ENCODE assay signal across 19 cellular contexts in the genomic region with DNA sequence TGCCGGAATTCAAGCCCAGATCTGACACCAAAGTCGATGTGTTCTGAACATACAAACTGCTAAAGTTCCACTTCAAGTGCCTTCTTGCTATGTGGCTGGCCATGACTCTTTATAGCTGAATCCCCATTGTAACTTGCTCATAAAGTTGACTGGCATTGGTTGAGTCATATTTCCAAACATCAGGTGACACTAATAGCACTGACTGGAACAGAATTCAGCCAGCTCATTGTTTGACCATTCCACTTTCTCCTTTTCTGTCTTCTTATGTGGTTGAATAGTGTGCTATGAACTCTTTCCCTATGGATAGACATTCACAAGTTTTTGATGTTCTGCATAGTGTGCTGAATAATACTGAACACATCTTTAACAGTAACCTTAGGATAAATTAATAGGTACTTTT.
DNase-seq lines count a peak whose midpoint lies in the region; ATAC-seq, FAIRE-seq and TF ChIP-seq lines count a peak whose summit lies in the region.
"Had no signal": no experiment of that assay in that cellular context is flagged by ENCODE, and none has a peak within 500 bp of the region (broad histone marks: within the 10 kb centered on the region; RNA-seq: fewer than 3 reads in every experiment).

No MANE protein-coding gene starts in this region.

- no peaks in the 10 kb centered on the region for H4K20me1 ChIP-seq in IMR-90 (ENCODE audit: insufficient read depth, low read length)
- H4K20me1 ChIP-seq in astrocyte (ENCODE audit: insufficient read depth, low read length) = no peaks in the 10 kb centered on the region

- H4K91ac ChIP-seq in IMR-90 (ENCODE audit: insufficient read depth, low read depth, low read length) = no peak overlapping the region

- H2AK9ac ChIP-seq in IMR-90 (replicated peaks; ENCODE audit: low read depth, low read length, poor library complexity) = no peak overlapping the region

- no peak for ATAC-seq in IMR-90 (ENCODE audit: low read depth)
- ATAC-seq in foreskin keratinocyte = peak; percentile 25
- no peak for ATAC-seq in GM18873 (IDR thresholded peaks at IDR 0.05; ENCODE audit: low FRiP score, unreplicated experiment)
- ATAC-seq in HG03442 (IDR thresholded peaks at IDR 0.05; ENCODE audit: unreplicated experiment) = no peak
- ATAC-seq: K562, SK-N-SH treated with all-trans-retinoic acid at 6 μM for 48 hours had no signal

- no peak overlapping the region for H3K18ac ChIP-seq in IMR-90 (ENCODE audit: low read depth, low read length)

- POLR2A ChIA-PET in IMR-90 (lab: Charles Lee; ENCODE audit: unreplicated experiment) = no interaction called here

- no peak overlapping the region for H2BK120ac ChIP-seq in IMR-90 (ENCODE audit: low read depth, low read length)

- H3K27ac Mint-ChIP-seq in astrocyte (ENCODE audit: unreplicated experiment) = no peak overlapping the region

- CTCF ChIA-PET in IMR-90 (lab: Yijun Ruan, JAX) = interaction anchor here (0.6 kb wide), 1 partner anchor 9 kb away, joined by 3 read pairs; no protein-coding TSS in a partner anchor

- H3K56ac ChIP-seq in IMR-90 (ENCODE audit: extremely low read depth, insufficient read depth, low read length) = no peak overlapping the region

- H2BK15ac ChIP-seq in IMR-90 (ENCODE audit: low read depth, low read length) = 0 out of 3 replicates have a peak overlapping the region, but pooled peaks have one; percentile 17

- peaks cover 8% of the 10 kb centered on the region for H3K27me3 Mint-ChIP-seq in astrocyte (ENCODE audit: low read depth, unreplicated experiment)

- no peak overlapping the region for H2BK20ac ChIP-seq in IMR-90 (ENCODE audit: low read depth, low read length)

- DNase-seq in AG08395 (ENCODE audit: low spot score) (peak; percentile 17), IMR-90 (peak; percentile 52), astrocyte (ENCODE audit: low read depth) (peak; percentile 56), foreskin keratinocyte (peak in 1 of 2 donors; percentile 6), foreskin melanocyte (no peak)
- no peak for DNase-seq in activated CD4-positive, alpha-beta T cell treated with anti-CD3 and anti-CD28 coated beads for 4 hours
- DNase-seq: 8988T, DMS153, NCI-H1105, NCI-H1694 treated with DMSO at 0.1 percent for 48 hours, NCI-H345, Right ventricle myocardium superior had no signal

- no peak overlapping the region for H3K4ac ChIP-seq in IMR-90 (ENCODE audit: low read depth, low read length)

- H2AK5ac ChIP-seq in IMR-90 (ENCODE audit: low read depth, low read length) = no peak overlapping the region

- H3K4me3 ChIP-seq in IMR-90 (ENCODE audit: insufficient read depth, low read depth, low read length) (no peak overlapping the region), astrocyte (ENCODE audit: insufficient read depth, low read depth, low read length) (no peak overlapping the region)
- H3K4me3 ChIP-seq: K562 had no signal

- no peaks in the 10 kb centered on the region for H3K79me1 ChIP-seq in IMR-90 (ENCODE audit: low read depth in 1 of 2, low read length in 2 of 2)

- H3K36me3 ChIP-seq in IMR-90 (ENCODE audit: control insufficient read depth, insufficient read depth, low read length) = no peaks in the 10 kb centered on the region
- H3K36me3 ChIP-seq in astrocyte (ENCODE audit: insufficient read depth, low read length) = no peaks in the 10 kb centered on the region

- TF ChIP-seq RAD21 in IMR-90 (IDR thresholded peaks at IDR 0.05; ENCODE audit: low read length) = no peak

- H2AFZ ChIP-seq in IMR-90 (replicated peaks; ENCODE audit: low read length, poor library complexity) (no peak overlapping the region), astrocyte (ENCODE audit: low read depth, low read length) (no peak overlapping the region)

- H3K27ac ChIP-seq in IMR-90 (ENCODE audit: insufficient read depth, low read length) = no peak overlapping the region
- no peak overlapping the region for H3K27ac ChIP-seq in astrocyte (ENCODE audit: low read depth, low read length)
- no peak overlapping the region for H3K27ac ChIP-seq in foreskin keratinocyte
- H3K27ac ChIP-seq: C4-2B had no signal

- peaks cover 4% of the 10 kb centered on the region; the same call in 1 of the 2 replicates for H3K9me1 ChIP-seq in IMR-90 (ENCODE audit: insufficient read depth, low read length)

- dilution Hi-C loops in IMR-90 (cut with HindIII; ENCODE audit: low sequenced_read_pairs, unreplicated experiment) = no loop called here

- no peak for TF ChIP-seq POLR2A in IMR-90 (IDR thresholded peaks at IDR 0.05; ENCODE audit: low read depth, low read length)

- peaks cover 10% of the 10 kb centered on the region for H3K4me1 Mint-ChIP-seq in astrocyte (ENCODE audit: low read depth, unreplicated experiment)

- H3K4me1 ChIP-seq in IMR-90 (ENCODE audit: control insufficient read depth, insufficient read depth, low read length) (peaks cover 5% of the 10 kb centered on the region), astrocyte (ENCODE audit: insufficient read depth, low read length) (peaks cover 10% of the 10 kb centered on the region), foreskin keratinocyte (no peaks in the 10 kb centered on the region)

- H3K9me3 Mint-ChIP-seq in astrocyte (ENCODE audit: unreplicated experiment) = peaks cover 6% of the 10 kb centered on the region

- H4K8ac ChIP-seq in IMR-90 (ENCODE audit: low read depth in 2 of 2, low read length in 2 of 2) = peak overlapping the region in 1 of 2 experiments; percentile 9; a peak in 1 of 4 replicates

- no peak overlapping the region for H3K4me2 ChIP-seq in IMR-90 (ENCODE audit: low read depth, low read length)
- no peak overlapping the region for H3K4me2 ChIP-seq in astrocyte (ENCODE audit: low read length)

- TF ChIP-seq CTCF in IMR-90 (conservative IDR thresholded peaks at IDR 0.05; ENCODE audit: low read depth, low read length) (no peak), astrocyte (IDR thresholded peaks at IDR 0.05; ENCODE audit: insufficient read depth, low read depth, low read length) (no peak), foreskin keratinocyte (conservative IDR thresholded peaks at IDR 0.05) (no peak)

- no peak overlapping the region for H3K4me3 Mint-ChIP-seq in astrocyte (ENCODE audit: unreplicated experiment)

- H3K23ac ChIP-seq in IMR-90 (ENCODE audit: low read depth, low read length) = no peak overlapping the region

- FAIRE-seq in astrocyte (lab: Jason Lieb, UNC) = no peak
- FAIRE-seq: G401.6, H1, K562 had no signal

- intact Hi-C loops in IMR-90 (cut with micrococcal nuclease) = no loop called here

- H3K79me2 ChIP-seq in astrocyte (ENCODE audit: insufficient read depth, low read length) = no peaks in the 10 kb centered on the region

- no peak overlapping the region for H4K5ac ChIP-seq in IMR-90 (ENCODE audit: low read depth, low read length)

- in situ Hi-C loops in IMR-90 (cut with MboI; ENCODE audit: low sequenced_read_pairs) = no loop called here

- H3K9me3 ChIP-seq in IMR-90 (ENCODE audit: control insufficient read depth, insufficient read depth, low read length) = no peaks in the 10 kb centered on the region
- H3K9me3 ChIP-seq in astrocyte (ENCODE audit: insufficient read depth, low read depth, low read length) = no peaks in the 10 kb centered on the region

- H3K9ac ChIP-seq in IMR-90 (ENCODE audit: low read depth, low read length) = no peak overlapping the region
- H3K9ac ChIP-seq in astrocyte (ENCODE audit: low read length) = no peak overlapping the region

- H3K27me3 ChIP-seq in IMR-90 (ENCODE audit: control insufficient read depth, insufficient read depth, low read length) (no peaks in the 10 kb centered on the region; the same call in 1 of the 2 replicates), astrocyte (ENCODE audit: insufficient read depth, low read length) (no peaks in the 10 kb centered on the region), foreskin keratinocyte (no peaks in the 10 kb centered on the region)

- H3K14ac ChIP-seq in IMR-90 (replicated peaks; ENCODE audit: low read depth, low read length) = no peak overlapping the region

- BruUV-seq in IMR-90 (replicated peaks; lab: Mats Ljungman, UMichigan) = no TSS peak

- no peak overlapping the region for H2BK5ac ChIP-seq in IMR-90 (ENCODE audit: low read depth, low read length, poor library complexity, severe bottlenecking)

- WGBS in IMR-90 (ENCODE audit: extremely low coverage in 2 of 2, insufficient read length in 1 of 2), 2 experiments = no CpG with 5 or more reads among the region's 2 CpGs

- H3K36me3 Mint-ChIP-seq in astrocyte (ENCODE audit: low read depth, unreplicated experiment) = no peaks in the 10 kb centered on the region

TF ChIP-seq in IMR-90, 13 proteins besides CTCF, POLR2A, EP300 and RAD21:
- no peak for TF ChIP-seq MXI1 (IDR thresholded peaks at IDR 0.05; ENCODE audit: borderline replicate concordance, low read depth, low read length)
- TF ChIP-seq RCOR1 (IDR thresholded peaks at IDR 0.05; ENCODE audit: insufficient replicate concordance, low read length) = no peak
- peak; percentile 28; the same call in 1 of the 2 replicates for TF ChIP-seq USF2 (IDR thresholded peaks at IDR 0.05; ENCODE audit: low read depth, low read length)
- no peak for TF ChIP-seq CHD1 (IDR thresholded peaks at IDR 0.05; ENCODE audit: low read depth, low read length)
- no peak for TF ChIP-seq BHLHE40 (IDR thresholded peaks at IDR 0.05; ENCODE audit: low read depth, low read length)

Comparison
In these comparisons a context has a peak if more than half of its experiments do, and no peak if none do; other contexts are left out.
1. DNase-seq: peak in AG08395 (single experiment), IMR-90 (single experiment) and astrocyte (single experiment); none in foreskin melanocyte (single experiment) and activated CD4-positive, alpha-beta T cell treated with anti-CD3 and anti-CD28 coated beads for 4 hours (0 of 2).